In genomic region chr14:83568141-83568540, GRCh38 we compare ENCODE assay signal across 21 cellular contexts.
"Had no signal": no experiment of that assay in that cellular context is flagged by ENCODE, and none has a peak within 500 bp of the region (broad histone marks: within the 10 kb centered on the region; RNA-seq: fewer than 3 reads in every experiment).

No MANE protein-coding gene starts in this region.

- H3K27ac ChIP-seq: KMS-11, PC-9 had no signal

- ATAC-seq: activated CD4-positive, CD25-positive, alpha-beta regulatory T cell treated with anti-CD3 and anti-CD28 coated beads, Interleukin-2, amount 50 U/mL, for 24 hours; activated CD8-positive, alpha-beta memory T cell treated with anti-CD3 and anti-CD28 coated beads, Interleukin-2, amount 10 ng/mL, durations not matched to agents 7 days and 5 days had no signal

- H2AFZ ChIP-seq: PC-9 had no signal

- H3K27ac Mint-ChIP-seq: activated CD8-positive, alpha-beta memory T cell treated with anti-CD3 and anti-CD28 coated beads, Interleukin-2, amount 10 ng/mL, durations not matched to agents 7 days and 5 days; activated naive CD4-positive, alpha-beta T cell treated with anti-CD3 and anti-CD28 coated beads, Interleukin-2, amount 50 U/mL, for 24 hours; activated T-cell treated with anti-CD3 and anti-CD28 coated beads, Interleukin-2, amount 50 U/mL, for 24 hours; activated T-helper 1 cell treated with anti-CD3 and anti-CD28 coated beads, Interleukin-12 subunit alpha, Interleukin-12 subunit beta, Interleukin-2, Interleukin-4 antibody, amounts not matched to agents 30 ng/mL and 10 ng/mL and 1 ng/mL, durations not matched to agents 14 hours and 24 hours and 36 hours; brain; T-helper 1 cell treated with Interleukin-12 subunit alpha and Interleukin-12 subunit beta and Interleukin-4 antibody, amounts not matched to agents 30 μg/mL and 1 μg/mL, for 36 hours had no signal

- H3K9ac ChIP-seq: KMS-11 had no signal

- H3K4me3 ChIP-seq: PC-9 had no signal

- H3K4me3 Mint-ChIP-seq: activated CD8-positive, alpha-beta memory T cell treated with anti-CD3 and anti-CD28 coated beads, Interleukin-2, amount 10 ng/mL, durations not matched to agents 7 days and 5 days; activated naive CD4-positive, alpha-beta T cell treated with anti-CD3 and anti-CD28 coated beads, Interleukin-2, amount 50 U/mL, for 24 hours; activated T-cell treated with anti-CD3 and anti-CD28 coated beads, Interleukin-2, amount 50 U/mL, for 24 hours; activated T-helper 1 cell treated with anti-CD3 and anti-CD28 coated beads, Interleukin-12 subunit alpha, Interleukin-12 subunit beta, Interleukin-2, Interleukin-4 antibody, amounts not matched to agents 30 ng/mL and 10 ng/mL and 1 ng/mL, durations not matched to agents 14 hours and 24 hours and 36 hours; brain; central memory CD8-positive, alpha-beta T cell; T-helper 1 cell treated with Interleukin-12 subunit alpha and Interleukin-12 subunit beta and Interleukin-4 antibody, amounts not matched to agents 30 μg/mL and 1 μg/mL, for 36 hours had no signal

- DNase-seq: activated CD4-positive, alpha-beta T cell treated with anti-CD3 and anti-CD28 coated beads for 48 hours; activated CD4-positive, alpha-beta T cell treated with anti-CD3 and anti-CD28 coated beads, Interleukin-2, amount 50 U/mL, for 48 hours; activated CD8-positive, alpha-beta memory T cell treated with anti-CD3 and anti-CD28 coated beads, Interleukin-2, amount 10 ng/mL, durations not matched to agents 7 days and 5 days; activated effector memory CD4-positive, alpha-beta T cell treated with Interleukin-2 at 50 U/mL for 16 hours; activated naive CD4-positive, alpha-beta T cell; activated T-cell treated with anti-CD3 and anti-CD28 coated beads, Interleukin-2, amount 50 U/mL, for 24 hours; amygdala; NCI-H1105 treated with DMSO at 0.1 percent for 48 hours; NCI-H1436 treated with DMSO at 0.1 percent for 48 hours; NCI-H187; NCI-H2081; NCI-H510A treated with DMSO at 0.1 percent for 48 hours; PC-9; SHP77 treated with DMSO at 0.1 percent for 48 hours had no signal

- H3K36me3 Mint-ChIP-seq: activated CD8-positive, alpha-beta memory T cell treated with anti-CD3 and anti-CD28 coated beads, Interleukin-2, amount 10 ng/mL, durations not matched to agents 7 days and 5 days; activated naive CD4-positive, alpha-beta T cell treated with anti-CD3 and anti-CD28 coated beads, Interleukin-2, amount 50 U/mL, for 24 hours; brain had no signal

- H3K4me1 Mint-ChIP-seq: activated CD8-positive, alpha-beta memory T cell treated with anti-CD3 and anti-CD28 coated beads, Interleukin-2, amount 10 ng/mL, durations not matched to agents 7 days and 5 days; activated naive CD4-positive, alpha-beta T cell treated with anti-CD3 and anti-CD28 coated beads, Interleukin-2, amount 50 U/mL, for 24 hours; brain; central memory CD8-positive, alpha-beta T cell had no signal

- H3K4me2 ChIP-seq: KMS-11, PC-9 had no signal

- H3K27me3 Mint-ChIP-seq: activated CD8-positive, alpha-beta memory T cell treated with anti-CD3 and anti-CD28 coated beads, Interleukin-2, amount 10 ng/mL, durations not matched to agents 7 days and 5 days; activated naive CD4-positive, alpha-beta T cell treated with anti-CD3 and anti-CD28 coated beads, Interleukin-2, amount 50 U/mL, for 24 hours; activated T-cell treated with anti-CD3 and anti-CD28 coated beads, Interleukin-2, amount 50 U/mL, for 24 hours; brain; central memory CD8-positive, alpha-beta T cell had no signal
